ENCODE assay signal across 1 cellular context in genomic region chr16:21277927-21278706, GRCh38.
TF ChIP-seq lines count a peak whose summit lies in the region.

CRYM (minus strand) TSS chr16:21278290; CDS start chr16:21278251, 39 bp downstream.

TF ChIP-seq in K562, 482 proteins besides CTCF, POLR2A, EP300 and RAD21 (continued from another document and continues in another):
- TF ChIP-seq ZBTB11 (CRISPR knock-in tag; IDR thresholded peaks at IDR 0.05) (no peak), ZC3H8 (IDR thresholded peaks at IDR 0.05) (no peak), NFRKB (IDR thresholded peaks at IDR 0.05; ENCODE audit: low read depth) (no peak), ZBTB7A (IDR thresholded peaks at IDR 0.05; ENCODE audit: borderline replicate concordance, control insufficient read depth, low read depth, low read length) (peak; percentile 96), BRD4 (IDR thresholded peaks at IDR 0.05) (no peak), POLR3A (IDR thresholded peaks at IDR 0.05; ENCODE audit: borderline replicate concordance, extremely low read depth, insufficient read depth, insufficient read length) (no peak), CBX3 (IDR thresholded peaks at IDR 0.05; ENCODE audit: borderline replicate concordance in 1 of 2, low read length in 2 of 2) (no peak), CCNT2 (IDR thresholded peaks at IDR 0.05; ENCODE audit: borderline replicate concordance, extremely low read depth, insufficient read length, low read depth, low read length) (peak; percentile 30), PHF21A (IDR thresholded peaks at IDR 0.05; ENCODE audit: borderline replicate concordance, low read depth) (no peak), CXXC5 (CRISPR knock-in tag; IDR thresholded peaks at IDR 0.05) (0 out of 2 replicates have a peak, but pooled peaks have one; percentile 47), LARP7 (IDR thresholded peaks at IDR 0.05) (0 out of 2 replicates have a peak, but pooled peaks have one; percentile 21), PKNOX1 (IDR thresholded peaks at IDR 0.05) (no peak), ADNP (tag; IDR thresholded peaks at IDR 0.05) (no peak), TRIM24 (IDR thresholded peaks at IDR 0.05) (no peak), DIDO1 (tag; IDR thresholded peaks at IDR 0.05; ENCODE audit: low read depth) (no peak), WHSC1 (IDR thresholded peaks at IDR 0.05; ENCODE audit: low read length) (no peak), CEBPZ (IDR thresholded peaks at IDR 0.05; ENCODE audit: borderline replicate concordance, low read depth, low read length) (no peak), ZZZ3 (IDR thresholded peaks at IDR 0.05) (no peak), CGGBP1 (CRISPR knock-in tag; IDR thresholded peaks at IDR 0.05) (no peak), POLR2H (tag; IDR thresholded peaks at IDR 0.05; ENCODE audit: low read depth) (no peak), ZHX1 (conservative IDR thresholded peaks at IDR 0.05; ENCODE audit: low read length) (no peak), RB1 (IDR thresholded peaks at IDR 0.05; ENCODE audit: low read depth) (peak; percentile 63; the same call in 1 of the 2 replicates), FOXP1 (CRISPR knock-in tag; IDR thresholded peaks at IDR 0.05) (no peak), RUNX1 (IDR thresholded peaks at IDR 0.05; ENCODE audit: low read depth) (no peak), ESRRA (IDR thresholded peaks at IDR 0.05; ENCODE audit: borderline replicate concordance, low read depth) (peak; percentile 64; the same call in 1 of the 2 replicates), ZSCAN32 (CRISPR knock-in tag; IDR thresholded peaks at IDR 0.05) (no peak), SMARCA5 (IDR thresholded peaks at IDR 0.05) (no peak), KDM5B (IDR thresholded peaks at IDR 0.05; ENCODE audit: insufficient replicate concordance, low read depth, low read length) (no peak), HSF4 (CRISPR knock-in tag; IDR thresholded peaks at IDR 0.05; ENCODE audit: borderline replicate concordance) (no peak), ZNF280B (CRISPR knock-in tag; IDR thresholded peaks at IDR 0.05) (no peak), ZNF707 (CRISPR knock-in tag; conservative IDR thresholded peaks at IDR 0.05) (no peak), IFI16 (CRISPR knock-in tag; IDR thresholded peaks at IDR 0.05) (no peak), U2AF2 (optimal IDR thresholded peaks at IDR 0.05; ENCODE audit: low read depth, low read length) (no peak), ARID1B (IDR thresholded peaks at IDR 0.05) (no peak), NFYB (IDR thresholded peaks at IDR 0.05; ENCODE audit: extremely low read depth, insufficient read length) (no peak), DLX4 (CRISPR knock-in tag; IDR thresholded peaks at IDR 0.05) (no peak), FOXK1 (CRISPR knock-in tag; IDR thresholded peaks at IDR 0.05; ENCODE audit: borderline replicate concordance) (0 out of 2 replicates have a peak, but pooled peaks have one; percentile 41), BRF1 (IDR thresholded peaks at IDR 0.05; ENCODE audit: borderline replicate concordance, extremely low read depth, insufficient read length) (no peak), VEZF1 (CRISPR knock-in tag; IDR thresholded peaks at IDR 0.05) (peak; percentile 90), PCBP1 (IDR thresholded peaks at IDR 0.05; ENCODE audit: low read depth, low read length, poor library complexity, severe bottlenecking) (peak; percentile 50), NBN (IDR thresholded peaks at IDR 0.05; ENCODE audit: low read depth) (no peak), ETV6 (IDR thresholded peaks at IDR 0.05; ENCODE audit: borderline replicate concordance in 1 of 2, low read depth in 2 of 2, low read length in 1 of 2) (no peak), ETV6 (CRISPR knock-in tag; IDR thresholded peaks at IDR 0.05; ENCODE audit: borderline replicate concordance) (no peak), MXI1 (IDR thresholded peaks at IDR 0.05; ENCODE audit: low read depth, low read length) (no peak), ZBTB33 (CRISPR knock-in tag; IDR thresholded peaks at IDR 0.05) (0 out of 2 replicates have a peak, but pooled peaks have one; percentile 15)
